Comparison of ENCODE assay signal across 16 cellular contexts in genomic region chr7:151243045-151243349, GRCh38. TPM values are rescaled to one million over a fixed set of nuclear protein-coding genes. Genes with fewer than 3 reads are reported as not detected.
DNase-seq lines count a peak whose midpoint lies in the region; ATAC-seq, FAIRE-seq and TF ChIP-seq lines count a peak whose summit lies in the region.
"Had no signal": no experiment of that assay in that cellular context is flagged by ENCODE, and none has a peak within 500 bp of the region (broad histone marks: within the 10 kb centered on the region; RNA-seq: fewer than 3 reads in every experiment).

No MANE protein-coding gene starts in this region.

- intact Hi-C loops in activated CD4-positive, alpha-beta T cell treated with anti-CD3 and anti-CD28 coated beads for 36 hours (cut with DNase I, micrococcal nuclease), result loop anchor here in 1 of 2 experiments (10.0 kb wide), 1 partner anchor 118 kb away; no protein-coding TSS in a partner anchor

- FAIRE-seq in D721Med (lab: Jason Lieb, UNC), result no peak
- FAIRE-seq: keratinocyte had no signal

- H3K36me3 Mint-ChIP-seq in activated CD4-positive, alpha-beta T cell treated with anti-CD3 and anti-CD28 coated beads for 36 hours (ENCODE audit: low read depth), result peaks cover 9% of the 10 kb centered on the region
- no peaks in the 10 kb centered on the region for H3K36me3 Mint-ChIP-seq in activated naive CD8-positive, alpha-beta T cell treated with anti-CD3 and anti-CD28 coated beads, Interleukin-2, amount 50 U/mL, for 24 hours (ENCODE audit: low read depth)
- H3K36me3 Mint-ChIP-seq in neural progenitor cell, result peaks cover 16% of the 10 kb centered on the region
- H3K36me3 Mint-ChIP-seq: type B pancreatic cell had no signal

- ATAC-seq in activated CD4-positive, alpha-beta T cell treated with anti-CD3 and anti-CD28 coated beads for 36 hours, result no peak
- no peak for ATAC-seq in activated naive CD8-positive, alpha-beta T cell treated with anti-CD3 and anti-CD28 coated beads, Interleukin-2, amount 50 U/mL, for 24 hours
- ATAC-seq in GM19324 (IDR thresholded peaks at IDR 0.05; ENCODE audit: low FRiP score, unreplicated experiment), result no peak
- ATAC-seq in HG02885 (IDR thresholded peaks at IDR 0.05; ENCODE audit: poor library complexity, unreplicated experiment), result no peak

- H4K20me1 ChIP-seq in KMS-11 (ENCODE audit: insufficient read depth) (no peaks in the 10 kb centered on the region), neural progenitor cell (ENCODE audit: low read depth) (peaks cover 40% of the 10 kb centered on the region)

- no peak for TF ChIP-seq CTCF in KMS-11 (conservative IDR thresholded peaks at IDR 0.05; ENCODE audit: low read depth, low read length)
- TF ChIP-seq CTCF in neural progenitor cell (IDR thresholded peaks at IDR 0.05), result no peak
- no peak for TF ChIP-seq CTCF in D721Med (IDR thresholded peaks at IDR 0.05; ENCODE audit: insufficient read depth, missing control alignments)

- H3K27me3 Mint-ChIP-seq in activated CD4-positive, alpha-beta T cell treated with anti-CD3 and anti-CD28 coated beads for 36 hours, result peaks cover 17% of the 10 kb centered on the region
- H3K27me3 Mint-ChIP-seq in activated naive CD8-positive, alpha-beta T cell treated with anti-CD3 and anti-CD28 coated beads, Interleukin-2, amount 50 U/mL, for 24 hours, result peaks cover 19% of the 10 kb centered on the region
- H3K27me3 Mint-ChIP-seq in neural progenitor cell (ENCODE audit: insufficient read depth, low read depth), result peaks cover 15% of the 10 kb centered on the region

- H3K27me3 ChIP-seq in KMS-11 (ENCODE audit: insufficient read depth, low read depth) (peaks cover 43% of the 10 kb centered on the region), neural progenitor cell (peaks cover 37% of the 10 kb centered on the region)

- H3K27ac ChIP-seq in KMS-11 (no peak overlapping the region), neural progenitor cell (no peak overlapping the region)

- no peaks in the 10 kb centered on the region for H3K79me2 ChIP-seq in KMS-11 (ENCODE audit: insufficient read depth, low read depth)
- no peaks in the 10 kb centered on the region for H3K79me2 ChIP-seq in neural progenitor cell (ENCODE audit: low read depth)

- no peak overlapping the region for H2AFZ ChIP-seq in KMS-11 (ENCODE audit: low read depth)
- no peak overlapping the region for H2AFZ ChIP-seq in neural progenitor cell (replicated peaks)

- H3F3A ChIP-seq in neural progenitor cell (ENCODE audit: low read depth), result peaks cover 30% of the 10 kb centered on the region

- H3K4me1 ChIP-seq in KMS-11 (ENCODE audit: low read depth, poor library complexity, severe bottlenecking) (peaks cover 24% of the 10 kb centered on the region), neural progenitor cell (peaks cover 39% of the 10 kb centered on the region)

- no peak overlapping the region for H3K27ac Mint-ChIP-seq in activated CD4-positive, alpha-beta T cell treated with anti-CD3 and anti-CD28 coated beads for 36 hours
- no peak overlapping the region for H3K27ac Mint-ChIP-seq in activated naive CD8-positive, alpha-beta T cell treated with anti-CD3 and anti-CD28 coated beads, Interleukin-2, amount 50 U/mL, for 24 hours
- H3K27ac Mint-ChIP-seq in neural progenitor cell, result peak overlapping the region; percentile 78
- H3K27ac Mint-ChIP-seq: dendritic cell treated with granulocyte-macrophage colony-stimulating factor and Interleukin-4, amounts not matched to agents 40 ng/mL and 50 ng/mL, for 4 days; type B pancreatic cell had no signal

- peaks cover 30% of the 10 kb centered on the region for H3K4me1 Mint-ChIP-seq in activated CD4-positive, alpha-beta T cell treated with anti-CD3 and anti-CD28 coated beads for 36 hours
- H3K4me1 Mint-ChIP-seq in activated naive CD8-positive, alpha-beta T cell treated with anti-CD3 and anti-CD28 coated beads, Interleukin-2, amount 50 U/mL, for 24 hours, result peaks cover 32% of the 10 kb centered on the region
- peaks cover 47% of the 10 kb centered on the region for H3K4me1 Mint-ChIP-seq in neural progenitor cell

- no peak for DNase-seq in activated CD4-positive, alpha-beta T cell treated with anti-CD3 and anti-CD28 coated beads for 36 hours
- DNase-seq in activated CD4-positive, alpha-beta T cell treated with anti-CD3 and anti-CD28 coated beads, Interleukin-2, amount 50 U/mL, for 48 hours, result no peak
- DNase-seq in activated naive CD8-positive, alpha-beta T cell treated with anti-CD3 and anti-CD28 coated beads, Interleukin-2, amount 50 U/mL, for 24 hours, result no peak
- no peak for DNase-seq in neural progenitor cell (ENCODE audit: low spot score)
- no peak for DNase-seq in D721Med (ENCODE audit: insufficient read length, low spot score)
- DNase-seq: ACHN, foreskin melanocyte, NCI-H774 had no signal

- H3K4me3 Mint-ChIP-seq in activated CD4-positive, alpha-beta T cell treated with anti-CD3 and anti-CD28 coated beads for 36 hours, result peak overlapping the region; percentile 58
- H3K4me3 Mint-ChIP-seq in activated naive CD8-positive, alpha-beta T cell treated with anti-CD3 and anti-CD28 coated beads, Interleukin-2, amount 50 U/mL, for 24 hours, result peak overlapping the region; percentile 41
- H3K4me3 Mint-ChIP-seq in neural progenitor cell, result peak overlapping the region; percentile 75
- H3K4me3 Mint-ChIP-seq: type B pancreatic cell had no signal

- H3K9me3 ChIP-seq in neural progenitor cell (ENCODE audit: low read depth), result no peaks in the 10 kb centered on the region
- H3K9me3 ChIP-seq: HAP-1 had no signal

- H3K9me3 Mint-ChIP-seq in activated CD4-positive, alpha-beta T cell treated with anti-CD3 and anti-CD28 coated beads for 36 hours (ENCODE audit: low read depth), result no peaks in the 10 kb centered on the region
- H3K9me3 Mint-ChIP-seq in activated naive CD8-positive, alpha-beta T cell treated with anti-CD3 and anti-CD28 coated beads, Interleukin-2, amount 50 U/mL, for 24 hours, result no peaks in the 10 kb centered on the region
- H3K9me3 Mint-ChIP-seq in neural progenitor cell, result no peaks in the 10 kb centered on the region
- H3K9me3 Mint-ChIP-seq: dendritic cell treated with granulocyte-macrophage colony-stimulating factor and Interleukin-4, amounts not matched to agents 40 ng/mL and 50 ng/mL, for 4 days; type B pancreatic cell had no signal

- POLR2A ChIA-PET in activated CD4-positive, alpha-beta T cell treated with anti-CD3 and anti-CD28 coated beads for 36 hours (lab: Charles Lee), result interaction anchor here (2.0 kb wide), 1 partner anchor 9 kb away, joined by 4 read pairs; no protein-coding TSS in a partner anchor

- no peaks in the 10 kb centered on the region for H3K36me3 ChIP-seq in KMS-11 (ENCODE audit: insufficient read depth)
- no peaks in the 10 kb centered on the region for H3K36me3 ChIP-seq in neural progenitor cell

- H3K4me3 ChIP-seq in KMS-11 (IDR thresholded peaks at IDR 0.05; ENCODE audit: insufficient read depth, low read depth, low read length), result no peak overlapping the region
- no peak overlapping the region for H3K4me3 ChIP-seq in neural progenitor cell
- H3K4me3 ChIP-seq: HAP-1 had no signal

- CTCF ChIA-PET in activated CD4-positive, alpha-beta T cell treated with anti-CD3 and anti-CD28 coated beads for 36 hours (lab: Charles Lee), result interaction anchor here (0.6 to 4.9 kb wide), 16 partner anchors 9 to 451 kb away, joined by 3 to 49 read pairs (median 4); partner anchors contain the start of genes ABCF2, CHPF2 and H2BK1

- H3K4me2 ChIP-seq in KMS-11 (peak overlapping the region; percentile 91), neural progenitor cell (peak overlapping the region; percentile 67)

- H3K9ac ChIP-seq in KMS-11 (no peak overlapping the region), neural progenitor cell (no peak overlapping the region)

RNA-seq across cellular contexts. Expression of gene SMARCD3, which starts 5.5 kb away (rescaled TPM):
- 1 to 10 TPM; 4.1 to 4.8 TPM for total RNA-seq in activated CD4-positive, alpha-beta T cell treated with anti-CD3 and anti-CD28 coated beads for 36 hours
- 11.0 and 23.6 TPM in 2 replicates for total RNA-seq in neural progenitor cell (ENCODE audit: low replicate concordance)

RNA-seq across cellular contexts. Expression of gene CHPF2, which starts 10.7 kb away (rescaled TPM):
- total RNA-seq in activated CD4-positive, alpha-beta T cell treated with anti-CD3 and anti-CD28 coated beads for 36 hours, result 10 to 100 TPM; 20.7 to 27.3 TPM
- 8.8 and 18.3 TPM in 2 replicates for total RNA-seq in neural progenitor cell (ENCODE audit: low replicate concordance)

RNA-seq across cellular contexts. Expression of gene ABCF2, which starts 16.0 kb away (rescaled TPM):
- 10 to 100 TPM; 48.4 to 49.0 TPM for total RNA-seq in activated CD4-positive, alpha-beta T cell treated with anti-CD3 and anti-CD28 coated beads for 36 hours
- total RNA-seq in neural progenitor cell (ENCODE audit: low replicate concordance), result 31.3 and 40.7 TPM in 2 replicates

RNA-seq across cellular contexts. Expression of gene H2BK1, which starts 32.7 kb away (rescaled TPM):
- total RNA-seq in activated CD4-positive, alpha-beta T cell treated with anti-CD3 and anti-CD28 coated beads for 36 hours, result not detected
- total RNA-seq in neural progenitor cell (ENCODE audit: low replicate concordance), result not detected in 2 replicates
- total RNA-seq: SK-MEL-5 had no signal

RNA-seq across cellular contexts. Expression of gene ASB10, which starts 55.9 kb away (rescaled TPM):
- total RNA-seq in activated CD4-positive, alpha-beta T cell treated with anti-CD3 and anti-CD28 coated beads for 36 hours, result not detected
- total RNA-seq in neural progenitor cell (ENCODE audit: low replicate concordance), result not detected in 2 replicates
- total RNA-seq: SK-MEL-5 had no signal
